ENCODE assay signal across 26 cellular contexts in genomic region chr2:568639-568963, GRCh38.
DNase-seq lines count a peak whose midpoint lies in the region; ATAC-seq, FAIRE-seq and TF ChIP-seq lines count a peak whose summit lies in the region.
"Had no signal": no experiment of that assay in that cellular context is flagged by ENCODE, and none has a peak within 500 bp of the region (broad histone marks: within the 10 kb centered on the region; RNA-seq: fewer than 3 reads in every experiment).

No MANE protein-coding gene starts in this region.

- peak overlapping the region; percentile 6 for H3K4me3 ChIP-seq in left ventricle myocardium inferior
- H3K4me3 ChIP-seq in choroid plexus epithelial cell (ENCODE audit: low read depth, low read length), result peak overlapping the region; percentile 44
- H3K4me3 ChIP-seq in uterus, result peak overlapping the region in 1 of 2 donors; percentile 20
- H3K4me3 ChIP-seq: heart left ventricle, neural progenitor cell, transverse colon had no signal

- peaks cover 23% of the 10 kb centered on the region for H3K4me1 Mint-ChIP-seq in nephron progenitor cell
- H3K4me1 Mint-ChIP-seq: activated naive CD8-positive, alpha-beta T cell treated with anti-CD3 and anti-CD28 coated beads, Interleukin-2, amount 10 ng/mL, durations not matched to agents 7 days and 5 days; endodermal cell; IgD-negative memory B cell had no signal

- no peak for DNase-seq in left ventricle myocardium inferior
- no peak for DNase-seq in Right ventricle myocardium superior
- no peak for DNase-seq in choroid plexus epithelial cell (ENCODE audit: low read depth)
- DNase-seq in nephron progenitor cell, result no peak
- DNase-seq in uterus, result no peak
- no peak for DNase-seq in NCI-H526 (lab: John Stamatoyannopoulos, UW)
- no peak for DNase-seq in H54 (ENCODE audit: insufficient read length, low spot score)
- DNase-seq: 8988T; activated CD8-positive, alpha-beta memory T cell treated with anti-CD3 and anti-CD28 coated beads, Interleukin-2, amount 50 U/mL, for 48 hours; activated naive CD8-positive, alpha-beta T cell treated with anti-CD3 and anti-CD28 coated beads, Interleukin-2, amount 10 ng/mL, durations not matched to agents 7 days and 5 days; BE2C; Caco-2; endodermal cell; NCI-H2081; SK-N-SH; stimulated activated CD4-positive, alpha-beta T cell treated with anti-CD3 and anti-CD28 coated beads, Interleukin-4, amount 100 ng/mL, for 24 hours; stimulated activated naive CD4-positive, alpha-beta T cell treated with Interleukin-2 at 50 U/mL for 16 hours; transverse colon; WERI-Rb-1 had no signal

- no peak for FAIRE-seq in H54 (lab: Jason Lieb, UNC)
- FAIRE-seq: colon, GM19239 had no signal

- peaks cover 30% of the 10 kb centered on the region for H3K9me3 Mint-ChIP-seq in nephron progenitor cell
- H3K9me3 Mint-ChIP-seq: activated T-helper 2 cell treated with anti-CD3 and anti-CD28 coated beads, Interferon-gamma antibody, Interleukin-2, Interleukin-4, amounts not matched to agents 10 μg/mL and 5 μg/mL and 100 μg/mL, durations not matched to agents 14 hours and 24 hours and 36 hours had no signal

- H3K27me3 ChIP-seq in left ventricle myocardium inferior (ENCODE audit: low read depth) (peaks cover 60% of the 10 kb centered on the region), uterus (no peaks in the 10 kb centered on the region)
- H3K27me3 ChIP-seq: BE2C, neural progenitor cell, transverse colon had no signal

- no peak overlapping the region for H3K27ac ChIP-seq in left ventricle myocardium inferior (replicated peaks)
- H3K27ac ChIP-seq in uterus, result peak overlapping the region; percentile 43 to 80
- H3K27ac ChIP-seq: neural progenitor cell, transverse colon, WERI-Rb-1 had no signal

- ATAC-seq in Right ventricle myocardium superior (ENCODE audit: poor library complexity) (no peak), GM18519 (IDR thresholded peaks at IDR 0.05; ENCODE audit: low FRiP score, unreplicated experiment) (no peak)

- TF ChIP-seq CTCF in left ventricle myocardium inferior (IDR thresholded peaks at IDR 0.05; ENCODE audit: borderline replicate concordance), result no peak
- no peak for TF ChIP-seq CTCF in choroid plexus epithelial cell (conservative IDR thresholded peaks at IDR 0.05; ENCODE audit: low read depth, low read length)
- TF ChIP-seq CTCF in nephron progenitor cell (IDR thresholded peaks at IDR 0.05), result no peak
- TF ChIP-seq CTCF in uterus (IDR thresholded peaks at IDR 0.05), result no peak

- no peak for TF ChIP-seq POLR2A in uterus (IDR thresholded peaks at IDR 0.05)
- no peak for TF ChIP-seq POLR2A in H54 (IDR thresholded peaks at IDR 0.05; ENCODE audit: low read depth, low read length)

- H3K36me3 Mint-ChIP-seq in nephron progenitor cell (ENCODE audit: low read depth), result no peaks in the 10 kb centered on the region
- H3K36me3 Mint-ChIP-seq: neural progenitor cell had no signal

- peaks cover 33% of the 10 kb centered on the region for H3K9me3 ChIP-seq in left ventricle myocardium inferior (replicated peaks)
- no peaks in the 10 kb centered on the region for H3K9me3 ChIP-seq in uterus
- H3K9me3 ChIP-seq: BE2C had no signal

- H3K27me3 Mint-ChIP-seq in nephron progenitor cell (ENCODE audit: low read depth, poor library complexity), result peaks cover 14% of the 10 kb centered on the region

- no peaks in the 10 kb centered on the region for H3K36me3 ChIP-seq in left ventricle myocardium inferior
- no peaks in the 10 kb centered on the region for H3K36me3 ChIP-seq in uterus
- H3K36me3 ChIP-seq: BE2C, heart left ventricle, neural progenitor cell, transverse colon, WERI-Rb-1 had no signal

- no peak overlapping the region for H3K4me3 Mint-ChIP-seq in nephron progenitor cell
- H3K4me3 Mint-ChIP-seq: activated naive CD8-positive, alpha-beta T cell treated with anti-CD3 and anti-CD28 coated beads, Interleukin-2, amount 10 ng/mL, durations not matched to agents 7 days and 5 days; endodermal cell; IgD-negative memory B cell; neural progenitor cell had no signal

- H3K27ac Mint-ChIP-seq in nephron progenitor cell, result peak overlapping the region; percentile 47
- H3K27ac Mint-ChIP-seq: activated naive CD8-positive, alpha-beta T cell treated with anti-CD3 and anti-CD28 coated beads, Interleukin-2, amount 10 ng/mL, durations not matched to agents 7 days and 5 days; activated T-helper 2 cell treated with anti-CD3 and anti-CD28 coated beads, Interferon-gamma antibody, Interleukin-2, Interleukin-4, amounts not matched to agents 10 μg/mL and 5 μg/mL and 100 μg/mL, durations not matched to agents 14 hours and 24 hours and 36 hours; endodermal cell; IgD-negative memory B cell; neural progenitor cell had no signal

- intact Hi-C loops in left ventricle myocardium inferior (cut with micrococcal nuclease) (no loop called here), Right ventricle myocardium superior (cut with DNase I) (no loop called here), uterus (cut with DNase I; ENCODE audit: low total_unique reads) (no loop called here)

- H3K4me1 ChIP-seq in left ventricle myocardium inferior (no peaks in the 10 kb centered on the region), uterus (peaks cover 0 to 3% of the 10 kb centered on the region in 2 donors)
- H3K4me1 ChIP-seq: Caco-2, heart left ventricle, neural progenitor cell, transverse colon had no signal
